ENCODE assay signal across 22 cellular contexts in genomic region chr3:16673530-16673929, GRCh38.
"Had no signal": no experiment of that assay in that cellular context is flagged by ENCODE, and none has a peak within 500 bp of the region (broad histone marks: within the 10 kb centered on the region; RNA-seq: fewer than 3 reads in every experiment).

No MANE protein-coding gene starts in this region.

- H3K27ac ChIP-seq: esophagus muscularis mucosa, heart right ventricle, left lung, lower lobe of right lung, spleen, tibial nerve, VCaP had no signal

- ATAC-seq: activated T-cell treated with anti-CD3 and anti-CD28 coated beads, Interleukin-2, amount 50 U/mL, for 72 hours; heart right ventricle; left lung; lower lobe of right lung; naive thymus-derived CD8-positive, alpha-beta T cell; right cardiac atrium had no signal

- H3K36me3 ChIP-seq: esophagus muscularis mucosa, heart right ventricle, left lung, lower lobe of right lung, spleen, tibial nerve had no signal

- H3K4me1 ChIP-seq: esophagus muscularis mucosa, left lung, lower lobe of right lung, spleen had no signal

- DNase-seq: activated CD4-positive, alpha-beta T cell treated with anti-CD3 and anti-CD28 coated beads for 4 hours; activated CD4-positive, alpha-beta T cell treated with anti-CD3 and anti-CD28 coated beads, Interleukin-2, amount 50 U/mL, for 4 hours; activated effector memory CD4-positive, alpha-beta T cell treated with Interleukin-2 at 50 U/mL for 16 hours; activated naive CD4-positive, alpha-beta T cell treated with Interleukin-2 at 50 U/mL for 16 hours; activated T-cell treated with anti-CD3 and anti-CD28 coated beads for 4 hours; activated T-cell treated with anti-CD3 and anti-CD28 coated beads, Interleukin-2, amount 50 U/mL, for 72 hours; anterior cingulate cortex; dermis blood vessel endothelial cell; effector CD4-positive, alpha-beta T cell; heart right ventricle; left lung; lower lobe of right lung; mesenchymal stem cell; naive thymus-derived CD8-positive, alpha-beta T cell; nucleus accumbens; right cardiac atrium; spleen; stimulated activated naive CD4-positive, alpha-beta T cell had no signal

- H3K27me3 ChIP-seq: esophagus muscularis mucosa, heart right ventricle, left lung, spleen, tibial nerve had no signal

- FAIRE-seq: bronchial epithelial cell had no signal

- H3K4me3 ChIP-seq: esophagus muscularis mucosa, heart right ventricle, left lung, lower lobe of right lung, spleen, tibial nerve had no signal
